1 cellular context compared by ENCODE assay signal in genomic region chr6:30828027-30828962, GRCh38.
A peak's percentile ranks its signal among the peaks of the same experiment; 100 is the strongest.
TF ChIP-seq lines count a peak whose summit lies in the region.

No MANE protein-coding gene starts in this region.

TF ChIP-seq in HepG2, 621 proteins besides CTCF, POLR2A, EP300 and RAD21 (continued from another document and continues in another):
- TF ChIP-seq DDIT3 (CRISPR knock-in tag; IDR thresholded peaks at IDR 0.05) (no peak), ZNF687 (CRISPR knock-in tag; IDR thresholded peaks at IDR 0.05) (peak; percentile 93), TEAD3 (CRISPR knock-in tag; optimal IDR thresholded peaks at IDR 0.05; ENCODE audit: borderline replicate concordance) (peak; percentile 51), ZBTB4 (CRISPR knock-in tag; IDR thresholded peaks at IDR 0.05; ENCODE audit: borderline replicate concordance) (0 out of 2 replicates have a peak, but pooled peaks have one; percentile 10), ZNF350 (CRISPR knock-in tag; IDR thresholded peaks at IDR 0.05; ENCODE audit: borderline replicate concordance, low read depth) (peak; percentile 60; the same call in 1 of the 2 replicates), KDM2A (CRISPR knock-in tag; IDR thresholded peaks at IDR 0.05; ENCODE audit: borderline replicate concordance, low read depth) (peak; percentile 44; the same call in 1 of the 2 replicates), HNF4G (IDR thresholded peaks at IDR 0.05; ENCODE audit: borderline replicate concordance, low read depth, low read length) (no peak), HNF4G (CRISPR knock-in tag; IDR thresholded peaks at IDR 0.05; ENCODE audit: borderline replicate concordance, low read depth) (no peak), ZNF891 (CRISPR knock-in tag; IDR thresholded peaks at IDR 0.05) (0 out of 2 replicates have a peak, but pooled peaks have one; percentile 31), ZNF782 (CRISPR knock-in tag; IDR thresholded peaks at IDR 0.05; ENCODE audit: borderline replicate concordance) (0 out of 2 replicates have a peak, but pooled peaks have one; percentile 41), ZNF292 (CRISPR knock-in tag; IDR thresholded peaks at IDR 0.05; ENCODE audit: borderline replicate concordance, low read depth) (peak; percentile 85; the same call in 1 of the 2 replicates), GLMP (CRISPR knock-in tag; IDR thresholded peaks at IDR 0.05; ENCODE audit: borderline replicate concordance) (no peak), ZZZ3 (CRISPR knock-in tag; IDR thresholded peaks at IDR 0.05; ENCODE audit: borderline replicate concordance) (0 out of 2 replicates have a peak, but pooled peaks have one; percentile 48), AHDC1 (CRISPR knock-in tag; IDR thresholded peaks at IDR 0.05; ENCODE audit: borderline replicate concordance) (0 out of 2 replicates have a peak, but pooled peaks have one; percentile 27), MIER2 (CRISPR knock-in tag; IDR thresholded peaks at IDR 0.05) (no peak), NRL (CRISPR knock-in tag; IDR thresholded peaks at IDR 0.05; ENCODE audit: borderline replicate concordance) (peak; percentile 71; the same call in 1 of the 2 replicates), SAP130 (CRISPR knock-in tag; IDR thresholded peaks at IDR 0.05; ENCODE audit: low read depth) (peak; percentile 71), ASH2L (IDR thresholded peaks at IDR 0.05; ENCODE audit: insufficient read length, low read depth, low read length) (peak; percentile 24), MZF1 (CRISPR knock-in tag; IDR thresholded peaks at IDR 0.05; ENCODE audit: borderline replicate concordance) (no peak), PAWR (CRISPR knock-in tag; IDR thresholded peaks at IDR 0.05; ENCODE audit: borderline replicate concordance) (no peak), MEF2D (CRISPR knock-in tag; IDR thresholded peaks at IDR 0.05) (peak; percentile 84; the same call in 1 of the 2 replicates), NCOA2 (CRISPR knock-in tag; IDR thresholded peaks at IDR 0.05) (peak; percentile 5; the same call in 1 of the 2 replicates), ZKSCAN1 (IDR thresholded peaks at IDR 0.05; ENCODE audit: low read length) (0 out of 2 replicates have a peak, but pooled peaks have one; percentile 30), IRF1 (CRISPR knock-in tag; IDR thresholded peaks at IDR 0.05; ENCODE audit: low read depth) (0 out of 2 replicates have a peak, but pooled peaks have one; percentile 62), NFAT5 (CRISPR knock-in tag; IDR thresholded peaks at IDR 0.05) (no peak), MAFK (conservative IDR thresholded peaks at IDR 0.05 in 1 of 2, IDR thresholded peaks at IDR 0.05 in 1 of 2; ENCODE audit: low read length in 2 of 2) (peak; percentile 47 to 56; a peak in 2 of 4 replicates), HNF1B (CRISPR knock-in tag; IDR thresholded peaks at IDR 0.05) (peak; percentile 11; the same call in 1 of the 2 replicates), ZMYM2 (CRISPR knock-in tag; IDR thresholded peaks at IDR 0.05) (0 out of 2 replicates have a peak, but pooled peaks have one; percentile 34), ZSCAN29 (CRISPR knock-in tag; conservative IDR thresholded peaks at IDR 0.05) (peak; percentile 77), LBX2 (CRISPR knock-in tag; IDR thresholded peaks at IDR 0.05; ENCODE audit: borderline replicate concordance) (no peak)
